ENCODE assay signal across 8 cellular contexts in genomic region chr21:38806942-38807284, GRCh38. TPM values are rescaled to one million over a fixed set of nuclear protein-coding genes. Genes with fewer than 3 reads are reported as not detected.
DNase-seq lines count a peak whose midpoint lies in the region; ATAC-seq and TF ChIP-seq lines count a peak whose summit lies in the region.

No MANE protein-coding gene starts in this region.

- H3K9me3 Mint-ChIP-seq in natural killer cell = no peaks in the 10 kb centered on the region

- ATAC-seq in Panc1 = no peak
- ATAC-seq in natural killer cell = no peak
- no peak for ATAC-seq in HG02938 (IDR thresholded peaks at IDR 0.05; ENCODE audit: unreplicated experiment)

- CTCF ChIA-PET in Panc1 (lab: Charles Lee) = no interaction called here

- BruUV-seq in Panc1 (replicated peaks; lab: Mats Ljungman, UMichigan) = no TSS peak

- no peaks in the 10 kb centered on the region for H3K9me3 ChIP-seq in Panc1 (ENCODE audit: control insufficient read depth, insufficient read depth, low read depth, low read length)

- peaks cover 0 to 23% of the 10 kb centered on the region in 2 donors for H3K27me3 Mint-ChIP-seq in natural killer cell (ENCODE audit: low read depth in 2 of 2)

- H3K27ac Mint-ChIP-seq in natural killer cell = peak overlapping the region; percentile 41 to 72

- intact Hi-C loops in Panc1 (cut with micrococcal nuclease; ENCODE audit: unreplicated experiment) (loop anchor here (5.0 to 10.0 kb wide), 2 partner anchors 40 to 292 kb away; no protein-coding TSS in a partner anchor), natural killer cell (cut with micrococcal nuclease) (no loop called here), posterior vena cava (cut with DNase I) (loop anchor here (10.0 kb wide), 2 partner anchors 52 to 328 kb away; no protein-coding TSS in a partner anchor)

- H3K4me1 ChIP-seq in Panc1 (ENCODE audit: control insufficient read depth, insufficient read depth, low read length) = peaks cover 39% of the 10 kb centered on the region

- no peaks in the 10 kb centered on the region for H3K36me3 Mint-ChIP-seq in natural killer cell

- H3K27me3 ChIP-seq in Panc1 (ENCODE audit: control insufficient read depth, insufficient read depth, low read length) = no peaks in the 10 kb centered on the region

- POLR2A ChIA-PET in Panc1 (lab: Charles Lee) = interaction anchor here (0.6 kb wide), 1 partner anchor 1010 kb away, joined by 14 read pairs; no protein-coding TSS in a partner anchor

- peak; percentile 43 for DNase-seq in DMS53 (lab: John Stamatoyannopoulos, UW)
- no peak for DNase-seq in DMS53 treated with DMSO at 0.1 percent for 48 hours (lab: John Stamatoyannopoulos, UW; ENCODE audit: unreplicated experiment)
- DNase-seq in Panc1 (ENCODE audit: low read depth, low spot score) = no peak
- peak; percentile 51 for DNase-seq in dermis blood vessel endothelial cell
- no peak for DNase-seq in natural killer cell
- no peak for DNase-seq in H4 (ENCODE audit: low spot score)
- DNase-seq in posterior vena cava (ENCODE audit: low spot score) = no peak

- peak overlapping the region; percentile 93 for H3K27ac ChIP-seq in Panc1 (ENCODE audit: low read length)

- peaks cover 20% of the 10 kb centered on the region for H3K36me3 ChIP-seq in Panc1 (ENCODE audit: control insufficient read depth, insufficient read depth, low read length)

- peak overlapping the region; percentile 87 for H3K4me3 Mint-ChIP-seq in natural killer cell

- peak overlapping the region; percentile 76 to 84 for H3K4me3 ChIP-seq in Panc1 (ENCODE audit: low read depth in 2 of 2, low read length in 2 of 2)

- in situ Hi-C loops in Panc1 (cut with HindIII; ENCODE audit: low pct_unique_long_range_greater_than_20kb, low sequenced_read_pairs) = no loop called here

- TF ChIP-seq CTCF in Panc1 (IDR thresholded peaks at IDR 0.05) (no peak), natural killer cell (IDR thresholded peaks at IDR 0.05) (no peak)

- H3K4me1 Mint-ChIP-seq in natural killer cell = peaks cover 20 to 29% of the 10 kb centered on the region in 2 donors

RNA-seq across cellular contexts. Expression of gene ETS2, which starts 1.2 kb away (rescaled TPM):
- 132 TPM for total RNA-seq in Panc1 (2021; ENCODE audit: unreplicated experiment)
- polyA plus RNA-seq in Panc1 (2012; ENCODE audit: insufficient read length) = 62.0 TPM
- total RNA-seq in dermis blood vessel endothelial cell = 26.2 and 30.1 TPM in 2 replicates
- 10 to 100 TPM; 10.6 to 36.9 (median 18.5) TPM for total RNA-seq in natural killer cell
- total RNA-seq in H4 (2014; rRNA removed; shearing (Covaris generic)) = 31.3 and 36.1 TPM in 2 replicates
- 10 to 100 TPM; 87.3 to 92.3 TPM for total RNA-seq in posterior vena cava

Comparison
In these comparisons a context has a peak if more than half of its experiments do, and no peak if none do; other contexts are left out.
1. DNase-seq: peak in DMS53 (single experiment) and dermis blood vessel endothelial cell (single experiment); none in DMS53 treated with DMSO at 0.1 percent for 48 hours (single experiment), Panc1 (single experiment), natural killer cell (single experiment), H4 (single experiment) and posterior vena cava (single experiment).